Comparison of ENCODE assay signal across 1 cellular context in genomic region chr15:65576669-65577068, GRCh38.
TF ChIP-seq lines count a peak whose summit lies in the region.

No MANE protein-coding gene starts in this region.

TF ChIP-seq in K562, 482 proteins besides CTCF, POLR2A, EP300 and RAD21:
- TF ChIP-seq DACH1 (IDR thresholded peaks at IDR 0.05; ENCODE audit: partially characterized antibody) (no peak), MCM5 (IDR thresholded peaks at IDR 0.05; ENCODE audit: low read depth) (no peak), ZNF583 (CRISPR knock-in tag; IDR thresholded peaks at IDR 0.05) (no peak), ZNF785 (CRISPR knock-in tag; IDR thresholded peaks at IDR 0.05) (no peak), BACH1 (tag; IDR thresholded peaks at IDR 0.05) (no peak), GTF2A2 (tag; IDR thresholded peaks at IDR 0.05) (no peak), ZNF644 (tag; IDR thresholded peaks at IDR 0.05; ENCODE audit: low read depth) (no peak), NR3C1 (CRISPR knock-in tag; IDR thresholded peaks at IDR 0.05) (no peak), HLTF (IDR thresholded peaks at IDR 0.05) (no peak), ZBTB49 (CRISPR knock-in tag; IDR thresholded peaks at IDR 0.05; ENCODE audit: borderline replicate concordance) (no peak), UBTF (IDR thresholded peaks at IDR 0.05; ENCODE audit: borderline replicate concordance in 1 of 2, low read depth in 2 of 2, low read length in 2 of 2) (no peak), PHB (CRISPR knock-in tag; IDR thresholded peaks at IDR 0.05) (no peak), THRAP3 (IDR thresholded peaks at IDR 0.05; ENCODE audit: borderline replicate concordance) (no peak), SMARCA5 (IDR thresholded peaks at IDR 0.05) (no peak), ETV6 (IDR thresholded peaks at IDR 0.05; ENCODE audit: borderline replicate concordance in 1 of 2, low read depth in 2 of 2, low read length in 1 of 2) (no peak), ETV6 (CRISPR knock-in tag; IDR thresholded peaks at IDR 0.05; ENCODE audit: borderline replicate concordance) (no peak), ZNF212 (CRISPR knock-in tag; IDR thresholded peaks at IDR 0.05) (no peak), PURB (CRISPR knock-in tag; IDR thresholded peaks at IDR 0.05; ENCODE audit: low read depth) (no peak), NCOR1 (IDR thresholded peaks at IDR 0.05) (no peak), MEF2A (IDR thresholded peaks at IDR 0.05; ENCODE audit: control insufficient read depth, low read depth, low read length) (no peak)
